1 cellular context compared by ENCODE assay signal in the genomic region with DNA sequence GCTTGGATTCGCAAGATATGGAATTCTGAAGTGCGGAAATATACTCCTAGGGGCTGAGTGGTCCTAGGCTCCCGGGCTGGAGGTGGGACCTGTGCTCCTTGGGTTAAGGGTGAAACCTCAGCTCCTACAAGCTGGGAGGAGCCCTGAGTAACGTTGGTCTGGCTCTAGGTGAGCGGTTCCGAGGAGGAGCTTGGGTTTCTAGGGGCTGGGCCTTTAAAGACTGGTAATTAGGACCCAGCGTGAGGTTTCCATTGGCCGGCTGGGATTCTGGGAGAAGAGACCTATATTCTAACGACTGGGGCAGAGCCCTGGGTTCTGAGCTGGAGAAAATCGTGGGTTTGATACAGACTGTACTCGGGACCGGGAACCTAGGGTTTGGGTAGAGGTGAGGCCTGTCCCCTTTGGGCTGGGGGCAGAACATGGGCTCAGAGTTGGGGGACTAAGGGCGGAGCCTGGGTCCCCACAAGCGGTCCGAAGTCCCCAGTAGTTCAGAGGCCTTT.
TF ChIP-seq lines count a peak whose summit lies in the region.

No MANE protein-coding gene starts in this region.

TF ChIP-seq in endothelial cell of umbilical vein, 7 proteins besides CTCF, POLR2A, EP300 and RAD21:
- TF ChIP-seq GATA2 (IDR thresholded peaks at IDR 0.05; ENCODE audit: insufficient read depth, insufficient read length, low read depth, low read length) (no peak), FOS (IDR thresholded peaks at IDR 0.05; ENCODE audit: borderline replicate concordance, insufficient read depth, low read length) (no peak), JUN (IDR thresholded peaks at IDR 0.05; ENCODE audit: borderline replicate concordance, insufficient read depth, insufficient read length, low read depth) (no peak), MYC (IDR thresholded peaks at IDR 0.05; ENCODE audit: low read depth, low read length) (no peak), EZH2 (IDR thresholded peaks at IDR 0.05; ENCODE audit: borderline replicate concordance, low read depth, low read length, severe bottlenecking) (no peak), POLR2AphosphoS5 (IDR thresholded peaks at IDR 0.05; ENCODE audit: insufficient read depth, low read depth, low read length) (no peak)
- TF ChIP-seq, protein P1, sequence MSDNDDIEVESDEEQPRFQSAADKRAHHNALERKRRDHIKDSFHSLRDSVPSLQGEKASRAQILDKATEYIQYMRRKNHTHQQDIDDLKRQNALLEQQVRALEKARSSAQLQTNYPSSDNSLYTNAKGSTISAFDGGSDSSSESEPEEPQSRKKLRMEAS (IDR thresholded peaks at IDR 0.05; ENCODE audit: insufficient read depth, insufficient read length) = no peak
